In genomic region chr5:1467341-1468246, GRCh38 we compare ENCODE assay signal across 1 cellular context.
TF ChIP-seq lines count a peak whose summit lies in the region.

No MANE protein-coding gene starts in this region.

TF ChIP-seq in K562, 482 proteins besides CTCF, POLR2A, EP300 and RAD21:
- TF ChIP-seq, protein P1, sequence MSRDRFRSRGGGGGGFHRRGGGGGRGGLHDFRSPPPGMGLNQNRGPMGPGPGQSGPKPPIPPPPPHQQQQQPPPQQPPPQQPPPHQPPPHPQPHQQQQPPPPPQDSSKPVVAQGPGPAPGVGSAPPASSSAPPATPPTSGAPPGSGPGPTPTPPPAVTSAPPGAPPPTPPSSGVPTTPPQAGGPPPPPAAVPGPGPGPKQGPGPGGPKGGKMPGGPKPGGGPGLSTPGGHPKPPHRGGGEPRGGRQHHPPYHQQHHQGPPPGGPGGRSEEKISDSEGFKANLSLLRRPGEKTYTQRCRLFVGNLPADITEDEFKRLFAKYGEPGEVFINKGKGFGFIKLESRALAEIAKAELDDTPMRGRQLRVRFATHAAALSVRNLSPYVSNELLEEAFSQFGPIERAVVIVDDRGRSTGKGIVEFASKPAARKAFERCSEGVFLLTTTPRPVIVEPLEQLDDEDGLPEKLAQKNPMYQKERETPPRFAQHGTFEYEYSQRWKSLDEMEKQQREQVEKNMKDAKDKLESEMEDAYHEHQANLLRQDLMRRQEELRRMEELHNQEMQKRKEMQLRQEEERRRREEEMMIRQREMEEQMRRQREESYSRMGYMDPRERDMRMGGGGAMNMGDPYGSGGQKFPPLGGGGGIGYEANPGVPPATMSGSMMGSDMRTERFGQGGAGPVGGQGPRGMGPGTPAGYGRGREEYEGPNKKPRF (IDR thresholded peaks at IDR 0.05; ENCODE audit: low read depth, low read length): no peak
- TF ChIP-seq MLLT1 (IDR thresholded peaks at IDR 0.05): no peak
- TF ChIP-seq POLR2G (IDR thresholded peaks at IDR 0.05; ENCODE audit: low read depth, low read length): peak; percentile 46; the same call in 1 of the 2 replicates
- TF ChIP-seq CBX8 (IDR thresholded peaks at IDR 0.05; ENCODE audit: borderline replicate concordance, extremely low read depth, low read depth, low read length, poor library complexity, severe bottlenecking): no peak
